In genomic region chrX:435536-436122, GRCh38 we compare ENCODE assay signal across 19 cellular contexts. TPM values are rescaled to one million over a fixed set of nuclear protein-coding genes. Genes with fewer than 3 reads are reported as not detected.
A peak's percentile ranks its signal among the peaks of the same experiment; 100 is the strongest.
DNase-seq lines count a peak whose midpoint lies in the region; ATAC-seq, FAIRE-seq and TF ChIP-seq lines count a peak whose summit lies in the region.
"Had no signal": no experiment of that assay in that cellular context is flagged by ENCODE, and none has a peak within 500 bp of the region (broad histone marks: within the 10 kb centered on the region; RNA-seq: fewer than 3 reads in every experiment).

No MANE protein-coding gene starts in this region.

- H3K9me3 ChIP-seq in A549 = no peaks in the 10 kb centered on the region

- TF ChIP-seq CTCF in A549 (IDR thresholded peaks at IDR 0.05) = no peak

- no peaks in the 10 kb centered on the region for H3K27me3 ChIP-seq in H7 (ENCODE audit: control insufficient read depth, insufficient read depth, low read length)

- no peaks in the 10 kb centered on the region for H3K36me3 ChIP-seq in H7 (replicated peaks; ENCODE audit: control insufficient read depth, insufficient read depth, low read length)

- peaks cover 11% of the 10 kb centered on the region for H3K27me3 Mint-ChIP-seq in activated naive CD4-positive, alpha-beta T cell treated with anti-CD3 and anti-CD28 coated beads for 36 hours (ENCODE audit: low read depth)

- H3K27ac Mint-ChIP-seq in activated naive CD4-positive, alpha-beta T cell treated with anti-CD3 and anti-CD28 coated beads for 36 hours = no peak overlapping the region

- CTCF ChIA-PET in A549 (lab: Yijun Ruan, JAX) = no interaction called here
- CTCF ChIA-PET in activated naive CD4-positive, alpha-beta T cell treated with anti-CD3 and anti-CD28 coated beads for 36 hours (lab: Charles Lee) = no interaction called here

- 11% methylated on average over 29 of the region's 29 CpGs for WGBS in A549 (ENCODE audit: missing lambda C conversion rate)

- H3K4me3 ChIP-seq in A549 (no peak overlapping the region), H7 (ENCODE audit: insufficient read depth, low read depth, low read length) (no peak overlapping the region)

- POLR2A ChIA-PET in A549 (lab: Yijun Ruan, JAX) = no interaction called here

- H3K4me1 ChIP-seq in A549 = no peaks in the 10 kb centered on the region

- H3K4me1 Mint-ChIP-seq in activated naive CD4-positive, alpha-beta T cell treated with anti-CD3 and anti-CD28 coated beads for 36 hours (ENCODE audit: low read depth) = peaks cover 4% of the 10 kb centered on the region

- ATAC-seq in A549 = peak; percentile 54 to 76
- ATAC-seq in GM19023 (IDR thresholded peaks at IDR 0.05; ENCODE audit: unreplicated experiment) = no peak
- ATAC-seq in HG03442 (IDR thresholded peaks at IDR 0.05; ENCODE audit: unreplicated experiment) = no peak
- ATAC-seq: Panc1 had no signal

- TF ChIP-seq EP300 in A549 (IDR thresholded peaks at IDR 0.05) = no peak

- H3K27ac ChIP-seq in A549 = no peak overlapping the region
- H3K27ac ChIP-seq: C4-2B, KMS-11 had no signal

- no peak for TF ChIP-seq POLR2A in A549 (IDR thresholded peaks at IDR 0.05; ENCODE audit: low read length)

- no peak for TF ChIP-seq RAD21 in A549 (conservative IDR thresholded peaks at IDR 0.05 in 1 of 2, IDR thresholded peaks at IDR 0.05 in 1 of 2)

- H3K4me2 ChIP-seq in A549 = peak overlapping the region; percentile 22; the same call in 2 of the 3 replicates
- H3K4me2 ChIP-seq: KMS-11 had no signal

- peaks cover 2% of the 10 kb centered on the region for H3K36me3 Mint-ChIP-seq in activated naive CD4-positive, alpha-beta T cell treated with anti-CD3 and anti-CD28 coated beads for 36 hours (ENCODE audit: low read depth)

- intact Hi-C loops in posterior vena cava (cut with DNase I) = loop anchor here in 1 of 2 donors (2.0 kb wide), 1 partner anchor 67 kb away; no protein-coding TSS in a partner anchor
- intact Hi-C loops in activated naive CD4-positive, alpha-beta T cell treated with anti-CD3 and anti-CD28 coated beads for 36 hours (cut with micrococcal nuclease) = no loop called here

- peaks cover 15% of the 10 kb centered on the region for H3K9me3 Mint-ChIP-seq in activated naive CD4-positive, alpha-beta T cell treated with anti-CD3 and anti-CD28 coated beads for 36 hours

- no peak for FAIRE-seq in A549 (lab: Jason Lieb, UNC)
- FAIRE-seq: D721Med had no signal

- H3K4me3 Mint-ChIP-seq in activated naive CD4-positive, alpha-beta T cell treated with anti-CD3 and anti-CD28 coated beads for 36 hours = no peak overlapping the region

- no peak for DNase-seq in A549 (ENCODE audit: low read depth in 1 of 2, low spot score in 1 of 2)
- DNase-seq in H7 = peak; percentile 58
- peak; percentile 7 for DNase-seq in epidermal melanocyte (ENCODE audit: insufficient read length, low spot score)
- DNase-seq in posterior vena cava (ENCODE audit: low spot score) = peak; percentile 52
- no peak for DNase-seq in activated naive CD4-positive, alpha-beta T cell treated with anti-CD3 and anti-CD28 coated beads, Interleukin-2, amount 50 U/mL, for 16 hours
- no peak for DNase-seq in activated naive CD4-positive, alpha-beta T cell treated with anti-CD3 and anti-CD28 coated beads for 36 hours
- DNase-seq: EL; HCEC 1CT; IMR-90; NCI-H1092 treated with DMSO at 0.1 percent for 48 hours; NCI-H1436 treated with DMSO at 0.1 percent for 48 hours; NCI-H1930; NK-92 treated with Interleukin-12 subunit alpha and Interleukin-12 subunit beta, amount 100 ng/mL, for 24 hours had no signal

TF ChIP-seq in A549, 52 proteins besides CTCF, POLR2A, EP300 and RAD21:
- TF ChIP-seq CEBPB (IDR thresholded peaks at IDR 0.05) (peak; percentile 40 to 67; a peak in 3 of 4 replicates), MAZ (IDR thresholded peaks at IDR 0.05; ENCODE audit: borderline replicate concordance, low read depth, low read length) (no peak), E2F6 (IDR thresholded peaks at IDR 0.05; ENCODE audit: borderline replicate concordance, low read depth) (no peak), TP53 (CRISPR knock-in tag; IDR thresholded peaks at IDR 0.05) (no peak), HEYL (CRISPR knock-in tag; IDR thresholded peaks at IDR 0.05) (no peak), CHD4 (IDR thresholded peaks at IDR 0.05; ENCODE audit: borderline replicate concordance) (no peak)

RNA-seq across cellular contexts. Expression of gene PPP2R3B, which starts 48.9 kb away (rescaled TPM):
- polyA plus RNA-seq in A549 (2011; rRNA removed) = 12.6 and 13.1 TPM in 2 replicates
- polyA plus RNA-seq in A549 (2012; cell fraction: cytosol; rRNA removed) = 32.9 and 36.6 TPM in 2 replicates
- 130 and 153 TPM in 2 replicates for polyA plus RNA-seq in A549 (2012; cell fraction: nucleus; rRNA removed)
- 24.9 to 29.6 TPM (median 28.8 TPM) in 3 replicates for polyA plus RNA-seq in A549 (2017; fragmentation: RNase III; extraction: RNeasy Plus Mini Kit Qiagen cat#74134 plus additional on column Dnase treatment)
- 35.8 and 47.9 TPM in 2 replicates for polyA minus RNA-seq in A549 (2011; rRNA and poly(A)+ RNA removed)
- total RNA-seq in H7 (2014; rRNA removed; shearing (Covaris generic)) = 63.1 and 113 TPM in 2 replicates
- total RNA-seq in posterior vena cava = 10 to 100 TPM; 17.9 to 23.4 TPM
- 10 to 100 TPM; 33.8 to 37.2 TPM for total RNA-seq in activated naive CD4-positive, alpha-beta T cell treated with anti-CD3 and anti-CD28 coated beads for 36 hours

Comparison
In these comparisons a context has a peak if more than half of its experiments do, and no peak if none do; other contexts are left out.
1. ATAC-seq: peak in A549 (2 of 2); none in GM19023 (single experiment) and HG03442 (single experiment).
2. DNase-seq: peak in H7 (single experiment), epidermal melanocyte (single experiment) and posterior vena cava (single experiment); none in A549 (0 of 2), activated naive CD4-positive, alpha-beta T cell treated with anti-CD3 and anti-CD28 coated beads, Interleukin-2, amount 50 U/mL, for 16 hours (single experiment) and activated naive CD4-positive, alpha-beta T cell treated with anti-CD3 and anti-CD28 coated beads for 36 hours (single experiment).